In the genomic region with DNA sequence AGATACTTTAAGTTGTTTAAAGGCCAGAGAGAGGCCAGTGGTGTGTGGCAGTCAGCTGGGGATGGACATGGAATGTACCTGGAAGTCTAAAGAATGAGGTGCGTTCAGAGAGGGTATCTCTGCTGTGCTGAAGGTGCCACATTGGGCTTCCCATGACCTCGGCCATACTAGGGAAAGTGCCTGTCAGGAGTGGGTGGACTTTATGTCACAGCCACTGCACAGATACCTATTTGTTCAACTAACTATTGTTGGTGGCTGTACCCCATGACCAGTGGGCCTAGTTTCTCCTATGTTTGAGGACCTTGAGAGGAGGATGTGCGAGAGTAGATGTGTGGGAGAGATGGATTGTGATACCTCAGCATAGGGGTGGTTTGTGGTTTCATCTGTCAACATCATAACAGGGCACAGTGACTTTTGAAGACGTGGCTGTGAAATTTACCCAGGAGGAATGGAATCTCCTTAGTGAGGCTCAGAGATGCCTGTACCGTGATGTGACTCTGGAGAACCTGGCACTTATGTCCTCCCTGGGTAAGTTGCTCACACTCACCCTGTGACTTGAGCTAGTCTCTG, we compare ENCODE assay signal across 7 cellular contexts. TPM values are rescaled to one million over a fixed set of nuclear protein-coding genes. Genes with fewer than 3 reads are reported as not detected.
A peak's percentile ranks its signal among the peaks of the same experiment; 100 is the strongest.
DNase-seq lines count a peak whose midpoint lies in the region; ATAC-seq, FAIRE-seq and TF ChIP-seq lines count a peak whose summit lies in the region.
"Not testable (repeated sequence)": the region's sequence is repeated elsewhere in the genome, so short reads cannot be mapped to it uniquely, and the experiment has no call there.

No MANE protein-coding gene starts in this region.

- H3K4me1 ChIP-seq in CD8-positive, alpha-beta T cell (ENCODE audit: insufficient read depth, low read length); K562 (replicated peaks in 1 of 2; ENCODE audit: control insufficient read depth in 2 of 2, insufficient read depth in 2 of 2, low read length in 2 of 2); psoas muscle: not testable (repeated sequence)

- not testable (repeated sequence) for DNase-seq in CD8-positive, alpha-beta T cell; activated CD4-positive, alpha-beta T cell treated with anti-CD3 and anti-CD28 coated beads for 36 hours; activated CD8-positive, alpha-beta memory T cell treated with anti-CD3 and anti-CD28 coated beads, Interleukin-2, amount 10 ng/mL, durations not matched to agents 7 days and 5 days; activated naive CD4-positive, alpha-beta T cell treated with anti-CD3 and anti-CD28 coated beads for 36 hours; K562 (ENCODE audit: extremely low read depth in 1 of 4, low spot score in 3 of 4); immature natural killer cell; psoas muscle

- not testable (repeated sequence) for H3K9me3 Mint-ChIP-seq in CD8-positive, alpha-beta T cell; activated CD4-positive, alpha-beta T cell treated with anti-CD3 and anti-CD28 coated beads for 36 hours (ENCODE audit: low read depth); activated CD8-positive, alpha-beta memory T cell treated with anti-CD3 and anti-CD28 coated beads, Interleukin-2, amount 10 ng/mL, durations not matched to agents 7 days and 5 days (ENCODE audit: low read depth); activated naive CD4-positive, alpha-beta T cell treated with anti-CD3 and anti-CD28 coated beads for 36 hours; immature natural killer cell

- H3K9ac ChIP-seq in K562 (ENCODE audit: insufficient read depth in 1 of 2, low read depth in 2 of 2, low read length in 2 of 2) = not testable (repeated sequence)

- H4K20me1 ChIP-seq in K562 (replicated peaks; ENCODE audit: control insufficient read depth, insufficient read depth, low read length) = not testable (repeated sequence)

- peak overlapping the region; percentile 46 for H3K27ac Mint-ChIP-seq in CD8-positive, alpha-beta T cell
- peak overlapping the region; percentile 65 for H3K27ac Mint-ChIP-seq in activated CD4-positive, alpha-beta T cell treated with anti-CD3 and anti-CD28 coated beads for 36 hours
- H3K27ac Mint-ChIP-seq in activated CD8-positive, alpha-beta memory T cell treated with anti-CD3 and anti-CD28 coated beads, Interleukin-2, amount 10 ng/mL, durations not matched to agents 7 days and 5 days = peak overlapping the region; percentile 61
- peak overlapping the region; percentile 32 for H3K27ac Mint-ChIP-seq in activated naive CD4-positive, alpha-beta T cell treated with anti-CD3 and anti-CD28 coated beads for 36 hours
- H3K27ac Mint-ChIP-seq in immature natural killer cell = peak overlapping the region in 5 of 6 donors; percentile 5 to 73 (median 49)

- not testable (repeated sequence) for H3K9me1 ChIP-seq in K562 (ENCODE audit: control insufficient read depth, insufficient read depth, low read length)

- H3K79me2 ChIP-seq in K562 (ENCODE audit: control insufficient read depth, insufficient read depth, low read length) = peaks cover 22% of the 10 kb centered on the region

- BruUV-seq in K562 (replicated peaks; lab: Mats Ljungman, UMichigan) = not testable (repeated sequence)

- in situ Hi-C loops in K562 (cut with MboI) = not testable (repeated sequence)

- TF ChIP-seq POLR2A in K562 (conservative IDR thresholded peaks at IDR 0.05) = not testable (repeated sequence)

- not testable (repeated sequence) for H3K36me3 ChIP-seq in CD8-positive, alpha-beta T cell (ENCODE audit: insufficient read depth, low read length)
- peaks cover 54% of the 10 kb centered on the region; the same call in 1 of the 3 replicates for H3K36me3 ChIP-seq in K562 (ENCODE audit: control insufficient read depth, insufficient read depth, low read length)
- peaks cover 3 to 36% of the 10 kb centered on the region in 2 donors for H3K36me3 ChIP-seq in psoas muscle (ENCODE audit: insufficient read depth in 1 of 2, low read depth in 1 of 2)

- H3K4me3 ChIP-seq in CD8-positive, alpha-beta T cell (ENCODE audit: low read depth, low read length); K562; psoas muscle: not testable (repeated sequence)

- peak; percentile 65 for FAIRE-seq in K562 (lab: Jason Lieb, UNC)

- not testable (repeated sequence) for H3K4me2 ChIP-seq in K562 (ENCODE audit: insufficient read depth, low read length)

- H3K4me1 Mint-ChIP-seq in CD8-positive, alpha-beta T cell (ENCODE audit: low read depth) = peaks cover 18% of the 10 kb centered on the region
- H3K4me1 Mint-ChIP-seq in activated CD4-positive, alpha-beta T cell treated with anti-CD3 and anti-CD28 coated beads for 36 hours = not testable (repeated sequence)
- H3K4me1 Mint-ChIP-seq in activated CD8-positive, alpha-beta memory T cell treated with anti-CD3 and anti-CD28 coated beads, Interleukin-2, amount 10 ng/mL, durations not matched to agents 7 days and 5 days = peaks cover 21% of the 10 kb centered on the region
- peaks cover 11% of the 10 kb centered on the region for H3K4me1 Mint-ChIP-seq in activated naive CD4-positive, alpha-beta T cell treated with anti-CD3 and anti-CD28 coated beads for 36 hours (ENCODE audit: low read depth)
- peaks cover 15 to 19% of the 10 kb centered on the region in 2 donors for H3K4me1 Mint-ChIP-seq in immature natural killer cell

- H3K27me3 ChIP-seq in CD8-positive, alpha-beta T cell (ENCODE audit: insufficient read depth, low read length); K562 (ENCODE audit: control insufficient read depth in 2 of 2, insufficient read depth in 2 of 2, low read length in 2 of 2); psoas muscle (ENCODE audit: insufficient read depth in 3 of 3, low read length in 2 of 3): not testable (repeated sequence)

- CTCF ChIA-PET in CD8-positive, alpha-beta T cell (lab: Charles Lee); activated CD4-positive, alpha-beta T cell treated with anti-CD3 and anti-CD28 coated beads for 36 hours (lab: Charles Lee); activated CD8-positive, alpha-beta memory T cell treated with anti-CD3 and anti-CD28 coated beads, Interleukin-2, amount 10 ng/mL, durations not matched to agents 7 days and 5 days (lab: Charles Lee); activated naive CD4-positive, alpha-beta T cell treated with anti-CD3 and anti-CD28 coated beads for 36 hours (lab: Charles Lee); K562 (lab: Yijun Ruan, JAX; ENCODE audit: low intra/inter-chr PET ratio): not testable (repeated sequence)

- WGBS in K562 (ENCODE audit: insufficient coverage, low coverage, missing lambda C conversion rate) = 92% methylated on average over 3 of the region's 5 CpGs
- 88 to 94% (median 92%) methylated on average over 3 to 5 of the region's 5 CpGs for WGBS in psoas muscle, 3 donors

- H2AFZ ChIP-seq in K562 (ENCODE audit: low read depth, low read length) = not testable (repeated sequence)

- ATAC-seq in CD8-positive, alpha-beta T cell = peak; percentile 62
- ATAC-seq in activated CD4-positive, alpha-beta T cell treated with anti-CD3 and anti-CD28 coated beads for 36 hours = peak; percentile 74
- peak; percentile 23 for ATAC-seq in activated CD8-positive, alpha-beta memory T cell treated with anti-CD3 and anti-CD28 coated beads, Interleukin-2, amount 10 ng/mL, durations not matched to agents 7 days and 5 days
- not testable (repeated sequence) for ATAC-seq in K562
- peak; percentile 10 to 59 (median 36) for ATAC-seq in psoas muscle

- not testable (repeated sequence) for TF ChIP-seq RAD21 in K562 (CRISPR knock-in tag; conservative IDR thresholded peaks at IDR 0.05 in 1 of 2, IDR thresholded peaks at IDR 0.05 in 1 of 2)

- H3K36me3 Mint-ChIP-seq in CD8-positive, alpha-beta T cell = peaks cover 55% of the 10 kb centered on the region
- peaks cover 45% of the 10 kb centered on the region for H3K36me3 Mint-ChIP-seq in activated CD4-positive, alpha-beta T cell treated with anti-CD3 and anti-CD28 coated beads for 36 hours (ENCODE audit: low read depth)
- peaks cover 43% of the 10 kb centered on the region for H3K36me3 Mint-ChIP-seq in activated CD8-positive, alpha-beta memory T cell treated with anti-CD3 and anti-CD28 coated beads, Interleukin-2, amount 10 ng/mL, durations not matched to agents 7 days and 5 days
- peaks cover 43% of the 10 kb centered on the region for H3K36me3 Mint-ChIP-seq in activated naive CD4-positive, alpha-beta T cell treated with anti-CD3 and anti-CD28 coated beads for 36 hours (ENCODE audit: low read depth)
- not testable (repeated sequence) for H3K36me3 Mint-ChIP-seq in immature natural killer cell

- not testable (repeated sequence) for H3K27me3 Mint-ChIP-seq in CD8-positive, alpha-beta T cell (ENCODE audit: low read depth); activated CD4-positive, alpha-beta T cell treated with anti-CD3 and anti-CD28 coated beads for 36 hours; activated CD8-positive, alpha-beta memory T cell treated with anti-CD3 and anti-CD28 coated beads, Interleukin-2, amount 10 ng/mL, durations not matched to agents 7 days and 5 days; activated naive CD4-positive, alpha-beta T cell treated with anti-CD3 and anti-CD28 coated beads for 36 hours (ENCODE audit: low read depth); immature natural killer cell (ENCODE audit: low read depth in 3 of 3)

- not testable (repeated sequence) for H3K27ac ChIP-seq in CD8-positive, alpha-beta T cell (ENCODE audit: low read depth, low read length); K562 (ENCODE audit: extremely low read depth, low read depth, low read length); psoas muscle

- intact Hi-C loops in CD8-positive, alpha-beta T cell (cut with DNase I, micrococcal nuclease); activated naive CD4-positive, alpha-beta T cell treated with anti-CD3 and anti-CD28 coated beads for 36 hours (cut with micrococcal nuclease); K562 (cut with micrococcal nuclease); psoas muscle (cut with DNase I): not testable (repeated sequence)
- intact Hi-C loops in activated CD4-positive, alpha-beta T cell treated with anti-CD3 and anti-CD28 coated beads for 36 hours (cut with DNase I, micrococcal nuclease) = loop anchor here in 1 of 2 experiments (1.0 kb wide), 1 partner anchor 24 kb away; a partner anchor contains a TSS

- H3K9me3 ChIP-seq in CD8-positive, alpha-beta T cell (ENCODE audit: low read length); K562 (replicated peaks; ENCODE audit: control insufficient read depth, insufficient read depth, low read depth, low read length); psoas muscle: not testable (repeated sequence)

- POLR2A ChIA-PET in CD8-positive, alpha-beta T cell (lab: Charles Lee); activated CD4-positive, alpha-beta T cell treated with anti-CD3 and anti-CD28 coated beads for 36 hours (lab: Charles Lee); K562 (lab: Yijun Ruan, JAX): not testable (repeated sequence)

- not testable (repeated sequence) for TF ChIP-seq CTCF in CD8-positive, alpha-beta T cell (IDR thresholded peaks at IDR 0.05); K562 (IDR thresholded peaks at IDR 0.05 in 2 of 3, conservative IDR thresholded peaks at IDR 0.05 in 1 of 3; ENCODE audit: insufficient read depth in 2 of 3, low read depth in 1 of 3, low read length in 3 of 3); psoas muscle (IDR thresholded peaks at IDR 0.05)

- not testable (repeated sequence) for TF ChIP-seq EP300 in K562 (IDR thresholded peaks at IDR 0.05; ENCODE audit: low read length)

- not testable (repeated sequence) for H3K4me3 Mint-ChIP-seq in CD8-positive, alpha-beta T cell; activated CD4-positive, alpha-beta T cell treated with anti-CD3 and anti-CD28 coated beads for 36 hours; activated CD8-positive, alpha-beta memory T cell treated with anti-CD3 and anti-CD28 coated beads, Interleukin-2, amount 10 ng/mL, durations not matched to agents 7 days and 5 days; activated naive CD4-positive, alpha-beta T cell treated with anti-CD3 and anti-CD28 coated beads for 36 hours; immature natural killer cell

RNA-seq across cellular contexts. Expression of a gene that starts 8.6 kb away (rescaled TPM):
- total RNA-seq in CD8-positive, alpha-beta T cell = 10 to 100 TPM; 25.6 to 28.5 TPM
- total RNA-seq in activated CD4-positive, alpha-beta T cell treated with anti-CD3 and anti-CD28 coated beads for 36 hours = 10 to 100 TPM; 16.8 to 18.2 TPM
- 10 to 100 TPM; 14.6 to 19.3 TPM for total RNA-seq in activated CD8-positive, alpha-beta memory T cell treated with anti-CD3 and anti-CD28 coated beads, Interleukin-2, amount 10 ng/mL, durations not matched to agents 7 days and 5 days
- total RNA-seq in activated naive CD4-positive, alpha-beta T cell treated with anti-CD3 and anti-CD28 coated beads for 36 hours = 1 to 10 TPM; 8.7 to 9.2 TPM
- 74.5 and 127 TPM in 2 replicates for total RNA-seq in K562 (2011; cell fraction: chromatin; rRNA removed; ENCODE audit: low replicate concordance)
- total RNA-seq in K562 (2011; cell fraction: nucleolus; rRNA removed) = 50.5 and 52.2 TPM in 2 replicates
- 90.6 and 144 TPM in 2 replicates for total RNA-seq in K562 (2011; cell fraction: nucleoplasm; rRNA removed)
- 24.7 and 28.9 TPM in 2 replicates for total RNA-seq in K562 (2014; rRNA removed)
- 37.5 and 43.1 TPM in 2 replicates for total RNA-seq in K562 (2014; rRNA removed; fragmentation: Illumina TruSeq; extraction: Trizol)
- 37.0 and 37.1 TPM in 2 replicates for total RNA-seq in K562 (2015; rRNA removed; fragmentation: Illumina TruSeq; extraction: Trizol)
- 23.2 and 28.6 TPM in 2 replicates for total RNA-seq in K562 (2021)
- 14.4 and 17.9 TPM in 2 replicates for polyA plus RNA-seq in K562 (2011; rRNA removed)
- polyA plus RNA-seq in K562 (2011; cell fraction: cytosol; rRNA removed) = 5.0 and 8.1 TPM in 2 replicates
- 21.1 and 24.4 TPM in 2 replicates for polyA plus RNA-seq in K562 (2011; cell fraction: nucleus; rRNA removed)
- 8.0 and 9.2 TPM in 2 replicates for polyA plus RNA-seq in K562 (2012)
- 14.3 and 17.1 TPM in 2 replicates for polyA plus RNA-seq in K562 (2014; fragmentation: Illumina TruSeq; extraction: Trizol)
- polyA plus RNA-seq in K562 (2014; fragmentation: Nextera tagmentation; extraction: Ambion mirVana) = 1 to 10 TPM; 7.4 to 8.8 TPM
- polyA plus RNA-seq in K562 (2014; rRNA removed) = 14.2 and 20.8 TPM in 2 replicates
- 45.7 and 51.1 TPM in 2 replicates for polyA minus RNA-seq in K562 (2011; rRNA and poly(A)+ RNA removed)
- polyA minus RNA-seq in K562 (2011; cell fraction: cytosol; rRNA and poly(A)+ RNA removed) = 9.9 and 22.2 TPM in 2 replicates
- 13.6 and 21.4 TPM in 2 replicates for polyA minus RNA-seq in K562 (2011; cell fraction: nucleus; rRNA and poly(A)+ RNA removed)
- polyA plus RNA-seq in immature natural killer cell = 1 to 10 TPM in 2 of 3 donors, not detected in 1; 1.3 to 1.4 TPM
- 1 to 10 TPM; 3.9 to 7.9 (median 5.9) TPM for total RNA-seq in psoas muscle
- 1 to 10 TPM; 1.4 to 7.0 (median 3.9) TPM for polyA plus RNA-seq in psoas muscle

RNA-seq across cellular contexts. Expression of a gene that starts 11.0 kb away (rescaled TPM):
- 10 to 100 TPM; 45.4 to 46.9 TPM for total RNA-seq in CD8-positive, alpha-beta T cell
- total RNA-seq in activated CD4-positive, alpha-beta T cell treated with anti-CD3 and anti-CD28 coated beads for 36 hours = 10 to 100 TPM; 20.1 to 22.9 TPM
- 10 to 100 TPM; 30.8 to 41.2 TPM for total RNA-seq in activated CD8-positive, alpha-beta memory T cell treated with anti-CD3 and anti-CD28 coated beads, Interleukin-2, amount 10 ng/mL, durations not matched to agents 7 days and 5 days
- 10 to 100 TPM; 17.5 to 20.2 TPM for total RNA-seq in activated naive CD4-positive, alpha-beta T cell treated with anti-CD3 and anti-CD28 coated beads for 36 hours
- total RNA-seq in K562 (2011; cell fraction: chromatin; rRNA removed; ENCODE audit: low replicate concordance) = 121 and 215 TPM in 2 replicates
- 71.4 and 81.6 TPM in 2 replicates for total RNA-seq in K562 (2011; cell fraction: nucleolus; rRNA removed)
- total RNA-seq in K562 (2011; cell fraction: nucleoplasm; rRNA removed) = 111 and 192 TPM in 2 replicates
- total RNA-seq in K562 (2014; rRNA removed) = 9.8 and 13.0 TPM in 2 replicates
- 42.0 and 47.5 TPM in 2 replicates for total RNA-seq in K562 (2014; rRNA removed; fragmentation: Illumina TruSeq; extraction: Trizol)
- total RNA-seq in K562 (2015; rRNA removed; fragmentation: Illumina TruSeq; extraction: Trizol) = 31.8 and 32.5 TPM in 2 replicates
- 33.9 and 35.1 TPM in 2 replicates for total RNA-seq in K562 (2021)
- 30.2 and 41.7 TPM in 2 replicates for polyA plus RNA-seq in K562 (2011; rRNA removed)
- polyA plus RNA-seq in K562 (2011; cell fraction: cytosol; rRNA removed) = 15.4 and 26.5 TPM in 2 replicates
- 48.4 and 64.5 TPM in 2 replicates for polyA plus RNA-seq in K562 (2011; cell fraction: nucleus; rRNA removed)
- 14.0 and 22.1 TPM in 2 replicates for polyA plus RNA-seq in K562 (2012)
- polyA plus RNA-seq in K562 (2014; fragmentation: Illumina TruSeq; extraction: Trizol) = 24.4 and 24.9 TPM in 2 replicates
- polyA plus RNA-seq in K562 (2014; fragmentation: Nextera tagmentation; extraction: Ambion mirVana) = 1 to 10 TPM; 3.2 to 3.6 TPM
- 22.7 and 28.7 TPM in 2 replicates for polyA plus RNA-seq in K562 (2014; rRNA removed)
- polyA minus RNA-seq in K562 (2011; rRNA and poly(A)+ RNA removed) = 47.5 and 57.6 TPM in 2 replicates
- polyA minus RNA-seq in K562 (2011; cell fraction: cytosol; rRNA and poly(A)+ RNA removed) = 33.0 and 33.9 TPM in 2 replicates
- polyA minus RNA-seq in K562 (2011; cell fraction: nucleus; rRNA and poly(A)+ RNA removed) = 12.4 and 31.0 TPM in 2 replicates
- 1 to 10 TPM in 2 of 3 donors, not detected in 1; 1.9 to 8.1 TPM for polyA plus RNA-seq in immature natural killer cell
- total RNA-seq in psoas muscle = 10 to 100 TPM; 14.0 to 15.3 (median 14.9) TPM
- polyA plus RNA-seq in psoas muscle = 10 to 100 TPM in 1 of 3 donors, 1 to 10 TPM in 2; 2.5 to 11.2 (median 4.6) TPM

RNA-seq across cellular contexts. Expression of a gene that starts 24.0 kb away (rescaled TPM):
- 10 to 100 TPM; 14.3 to 18.6 TPM for total RNA-seq in CD8-positive, alpha-beta T cell
- 1 to 10 TPM; 5.9 to 6.1 TPM for total RNA-seq in activated CD4-positive, alpha-beta T cell treated with anti-CD3 and anti-CD28 coated beads for 36 hours
- total RNA-seq in activated CD8-positive, alpha-beta memory T cell treated with anti-CD3 and anti-CD28 coated beads, Interleukin-2, amount 10 ng/mL, durations not matched to agents 7 days and 5 days = 10 to 100 TPM in 1 of 2 experiments, 1 to 10 TPM in 1; 9.7 to 11.1 TPM
- 1 to 10 TPM; 3.9 to 4.4 TPM for total RNA-seq in activated naive CD4-positive, alpha-beta T cell treated with anti-CD3 and anti-CD28 coated beads for 36 hours
- 30.9 and 41.2 TPM in 2 replicates for total RNA-seq in K562 (2011; cell fraction: chromatin; rRNA removed; ENCODE audit: low replicate concordance)
- 27.5 and 37.2 TPM in 2 replicates for total RNA-seq in K562 (2011; cell fraction: nucleolus; rRNA removed)
- total RNA-seq in K562 (2011; cell fraction: nucleoplasm; rRNA removed) = 32.6 and 36.0 TPM in 2 replicates
- 7.3 and 8.1 TPM in 2 replicates for total RNA-seq in K562 (2014; rRNA removed)
- total RNA-seq in K562 (2014; rRNA removed; fragmentation: Illumina TruSeq; extraction: Trizol) = 11.4 and 13.2 TPM in 2 replicates
- 12.4 and 13.3 TPM in 2 replicates for total RNA-seq in K562 (2015; rRNA removed; fragmentation: Illumina TruSeq; extraction: Trizol)
- 7.1 and 7.2 TPM in 2 replicates for total RNA-seq in K562 (2021)
- 6.7 and 8.9 TPM in 2 replicates for polyA plus RNA-seq in K562 (2011; rRNA removed)
- 3.9 and 7.4 TPM in 2 replicates for polyA plus RNA-seq in K562 (2011; cell fraction: cytosol; rRNA removed)
- polyA plus RNA-seq in K562 (2011; cell fraction: nucleus; rRNA removed) = 11.1 and 14.8 TPM in 2 replicates
- 5.9 and 6.0 TPM in 2 replicates for polyA plus RNA-seq in K562 (2012)
- 9.8 and 11.2 TPM in 2 replicates for polyA plus RNA-seq in K562 (2014; fragmentation: Illumina TruSeq; extraction: Trizol)
- 1 to 10 TPM; 4.4 to 8.5 TPM for polyA plus RNA-seq in K562 (2014; fragmentation: Nextera tagmentation; extraction: Ambion mirVana)
- 8.1 and 8.5 TPM in 2 replicates for polyA plus RNA-seq in K562 (2014; rRNA removed)
- polyA minus RNA-seq in K562 (2011; rRNA and poly(A)+ RNA removed) = 10.5 and 11.7 TPM in 2 replicates
- polyA minus RNA-seq in K562 (2011; cell fraction: cytosol; rRNA and poly(A)+ RNA removed) = 2.8 and 4.8 TPM in 2 replicates
- 12.3 and 16.7 TPM in 2 replicates for polyA minus RNA-seq in K562 (2011; cell fraction: nucleus; rRNA and poly(A)+ RNA removed)
- 1 to 10 TPM; 4.4 to 6.7 (median 5.2) TPM for polyA plus RNA-seq in immature natural killer cell
- 1 to 10 TPM; 1.2 to 4.1 (median 2.4) TPM for total RNA-seq in psoas muscle
- 1 to 10 TPM; 1.8 to 6.1 (median 3.5) TPM for polyA plus RNA-seq in psoas muscle

RNA-seq across cellular contexts. Expression of a gene that starts 50.1 kb away (rescaled TPM):
- 10 to 100 TPM; 43.9 to 48.2 TPM for total RNA-seq in CD8-positive, alpha-beta T cell
- total RNA-seq in activated CD4-positive, alpha-beta T cell treated with anti-CD3 and anti-CD28 coated beads for 36 hours = 10 to 100 TPM; 24.1 to 24.5 TPM
- 10 to 100 TPM; 26.7 to 28.1 TPM for total RNA-seq in activated CD8-positive, alpha-beta memory T cell treated with anti-CD3 and anti-CD28 coated beads, Interleukin-2, amount 10 ng/mL, durations not matched to agents 7 days and 5 days
- 10 to 100 TPM; 12.7 to 13.3 TPM for total RNA-seq in activated naive CD4-positive, alpha-beta T cell treated with anti-CD3 and anti-CD28 coated beads for 36 hours
- 29.0 and 39.0 TPM in 2 replicates for total RNA-seq in K562 (2011; cell fraction: chromatin; rRNA removed; ENCODE audit: low replicate concordance)
- 21.2 and 21.8 TPM in 2 replicates for total RNA-seq in K562 (2011; cell fraction: nucleolus; rRNA removed)
- 38.9 and 50.6 TPM in 2 replicates for total RNA-seq in K562 (2011; cell fraction: nucleoplasm; rRNA removed)
- total RNA-seq in K562 (2014; rRNA removed) (1.2 and 1.9 TPM in 2 replicates), K562 (2014; rRNA removed; fragmentation: Illumina TruSeq; extraction: Trizol) (2.6 and 3.3 TPM in 2 replicates), K562 (2015; rRNA removed; fragmentation: Illumina TruSeq; extraction: Trizol) (1.7 and 2.6 TPM in 2 replicates), K562 (2021) (3.0 and 3.1 TPM in 2 replicates), psoas muscle (1 to 10 TPM; 5.3 to 9.6 (median 8.6) TPM)
- polyA plus RNA-seq in K562 (2011; rRNA removed) (3.2 and 3.5 TPM in 2 replicates), K562 (2014; fragmentation: Illumina TruSeq; extraction: Trizol) (0.42 and 0.73 TPM in 2 replicates), K562 (2014; fragmentation: Nextera tagmentation; extraction: Ambion mirVana) (1 to 10 TPM; 1.4 to 1.5 TPM), K562 (2014; rRNA removed) (1.5 and 1.7 TPM in 2 replicates), immature natural killer cell (10 to 100 TPM; 11.8 to 26.7 (median 14.8) TPM), psoas muscle (10 to 100 TPM in 1 of 3 donors, 1 to 10 TPM in 2; 7.8 to 12.1 (median 8.7) TPM)
- 1.1 and 1.5 TPM in 2 replicates for polyA plus RNA-seq in K562 (2011; cell fraction: cytosol; rRNA removed)
- polyA plus RNA-seq in K562 (2011; cell fraction: nucleus; rRNA removed) = 5.1 and 5.8 TPM in 2 replicates
- polyA plus RNA-seq in K562 (2012) = 2.1 and 3.9 TPM in 2 replicates
- 7.8 and 8.0 TPM in 2 replicates for polyA minus RNA-seq in K562 (2011; rRNA and poly(A)+ RNA removed)
- 2.3 and 5.2 TPM in 2 replicates for polyA minus RNA-seq in K562 (2011; cell fraction: cytosol; rRNA and poly(A)+ RNA removed)
- 5.3 and 7.1 TPM in 2 replicates for polyA minus RNA-seq in K562 (2011; cell fraction: nucleus; rRNA and poly(A)+ RNA removed)
